Comparison of ENCODE assay signal across 17 cellular contexts in genomic region chr11:75891947-75892739, GRCh38.
DNase-seq lines count a peak whose midpoint lies in the region; ATAC-seq and TF ChIP-seq lines count a peak whose summit lies in the region.
"Had no signal": no experiment of that assay in that cellular context is flagged by ENCODE, and none has a peak within 500 bp of the region (broad histone marks: within the 10 kb centered on the region; RNA-seq: fewer than 3 reads in every experiment).

No MANE protein-coding gene starts in this region.

- no peaks in the 10 kb centered on the region for H3K27me3 ChIP-seq in subcutaneous abdominal adipose tissue (ENCODE audit: control insufficient read depth in 5 of 5, insufficient read depth in 4 of 5, low read length in 5 of 5)
- H3K27me3 ChIP-seq: ovary had no signal

- no peaks in the 10 kb centered on the region for H3K9me3 Mint-ChIP-seq in activated naive CD8-positive, alpha-beta T cell treated with anti-CD3 and anti-CD28 coated beads, Interleukin-2, amount 50 U/mL, for 24 hours
- H3K9me3 Mint-ChIP-seq in activated naive CD8-positive, alpha-beta T cell treated with anti-CD3 and anti-CD28 coated beads for 36 hours = no peaks in the 10 kb centered on the region
- H3K9me3 Mint-ChIP-seq in IgD-negative memory B cell = no peaks in the 10 kb centered on the region
- no peaks in the 10 kb centered on the region for H3K9me3 Mint-ChIP-seq in activated T-helper 17 cell treated with anti-CD3 and anti-CD28 coated beads, Interleukin-2, amount 50 U/mL, for 72 hours
- H3K9me3 Mint-ChIP-seq in activated CD4-positive, alpha-beta memory T cell treated with anti-CD3 and anti-CD28 coated beads for 36 hours = no peaks in the 10 kb centered on the region
- H3K9me3 Mint-ChIP-seq: activated CD4-positive, alpha-beta memory T cell treated with anti-CD3 and anti-CD28 coated beads, Interleukin-2, amount 10 ng/mL, durations not matched to agents 7 days and 5 days; activated naive CD8-positive, alpha-beta T cell treated with anti-CD3 and anti-CD28 coated beads, Interleukin-2, amount 10 ng/mL, durations not matched to agents 7 days and 5 days had no signal

- H3K36me3 Mint-ChIP-seq in activated naive CD8-positive, alpha-beta T cell treated with anti-CD3 and anti-CD28 coated beads, Interleukin-2, amount 50 U/mL, for 24 hours (ENCODE audit: low read depth) = peaks cover 27% of the 10 kb centered on the region
- peaks cover 27% of the 10 kb centered on the region for H3K36me3 Mint-ChIP-seq in activated naive CD8-positive, alpha-beta T cell treated with anti-CD3 and anti-CD28 coated beads for 36 hours
- peaks cover 6% of the 10 kb centered on the region for H3K36me3 Mint-ChIP-seq in IgD-negative memory B cell
- H3K36me3 Mint-ChIP-seq in activated T-helper 17 cell treated with anti-CD3 and anti-CD28 coated beads, Interleukin-2, amount 50 U/mL, for 72 hours (ENCODE audit: low read depth) = peaks cover 38% of the 10 kb centered on the region
- peaks cover 6% of the 10 kb centered on the region for H3K36me3 Mint-ChIP-seq in activated CD4-positive, alpha-beta memory T cell treated with anti-CD3 and anti-CD28 coated beads for 36 hours

- no peak overlapping the region for H3K4me3 ChIP-seq in subcutaneous abdominal adipose tissue (ENCODE audit: low read depth in 1 of 5, low read length in 5 of 5)
- H3K4me3 ChIP-seq: ovary had no signal

- peak overlapping the region; percentile 57 for H3K27ac Mint-ChIP-seq in activated naive CD8-positive, alpha-beta T cell treated with anti-CD3 and anti-CD28 coated beads, Interleukin-2, amount 50 U/mL, for 24 hours
- no peak overlapping the region for H3K27ac Mint-ChIP-seq in activated naive CD8-positive, alpha-beta T cell treated with anti-CD3 and anti-CD28 coated beads for 36 hours
- peak overlapping the region; percentile 66 to 88 (median 73) for H3K27ac Mint-ChIP-seq in IgD-negative memory B cell
- no peak overlapping the region for H3K27ac Mint-ChIP-seq in activated T-helper 17 cell treated with anti-CD3 and anti-CD28 coated beads, Interleukin-2, amount 50 U/mL, for 72 hours
- no peak overlapping the region for H3K27ac Mint-ChIP-seq in activated CD4-positive, alpha-beta memory T cell treated with anti-CD3 and anti-CD28 coated beads for 36 hours
- H3K27ac Mint-ChIP-seq: activated CD4-positive, alpha-beta memory T cell treated with anti-CD3 and anti-CD28 coated beads, Interleukin-2, amount 10 ng/mL, durations not matched to agents 7 days and 5 days; activated naive CD8-positive, alpha-beta T cell treated with anti-CD3 and anti-CD28 coated beads, Interleukin-2, amount 10 ng/mL, durations not matched to agents 7 days and 5 days had no signal

- ATAC-seq in activated naive CD8-positive, alpha-beta T cell treated with anti-CD3 and anti-CD28 coated beads, Interleukin-2, amount 50 U/mL, for 24 hours = no peak
- no peak for ATAC-seq in activated T-helper 17 cell treated with anti-CD3 and anti-CD28 coated beads, Interleukin-2, amount 50 U/mL, for 72 hours (replicated peaks)

- CTCF ChIA-PET in activated CD4-positive, alpha-beta memory T cell treated with anti-CD3 and anti-CD28 coated beads for 36 hours (lab: Charles Lee) = interaction anchor here (0.6 to 2.5 kb wide), 6 partner anchors 15 to 316 kb away, joined by 3 to 18 read pairs (median 5); no protein-coding TSS in a partner anchor
- CTCF ChIA-PET in HEK293T (lab: Yijun Ruan, JAX) = interaction anchor here (1.4 kb wide), 1 partner anchor 260 kb away, joined by 3 read pairs; no protein-coding TSS in a partner anchor

- H3K4me3 Mint-ChIP-seq in activated naive CD8-positive, alpha-beta T cell treated with anti-CD3 and anti-CD28 coated beads, Interleukin-2, amount 50 U/mL, for 24 hours = peak overlapping the region; percentile 5
- no peak overlapping the region for H3K4me3 Mint-ChIP-seq in activated naive CD8-positive, alpha-beta T cell treated with anti-CD3 and anti-CD28 coated beads for 36 hours
- H3K4me3 Mint-ChIP-seq in IgD-negative memory B cell = peak overlapping the region; percentile 18 to 89 (median 72)
- H3K4me3 Mint-ChIP-seq in activated T-helper 17 cell treated with anti-CD3 and anti-CD28 coated beads, Interleukin-2, amount 50 U/mL, for 72 hours = peak overlapping the region; percentile 13
- H3K4me3 Mint-ChIP-seq in activated CD4-positive, alpha-beta memory T cell treated with anti-CD3 and anti-CD28 coated beads for 36 hours = no peak overlapping the region
- H3K4me3 Mint-ChIP-seq: activated CD4-positive, alpha-beta memory T cell treated with anti-CD3 and anti-CD28 coated beads, Interleukin-2, amount 10 ng/mL, durations not matched to agents 7 days and 5 days; activated naive CD8-positive, alpha-beta T cell treated with anti-CD3 and anti-CD28 coated beads, Interleukin-2, amount 10 ng/mL, durations not matched to agents 7 days and 5 days had no signal

- peaks cover 7 to 17% (median 15%) of the 10 kb centered on the region in 5 donors for H3K36me3 ChIP-seq in subcutaneous abdominal adipose tissue (ENCODE audit: control insufficient read depth in 5 of 5, insufficient read depth in 5 of 5, low read length in 5 of 5)
- H3K36me3 ChIP-seq: ovary had no signal

- H3K4me1 ChIP-seq in subcutaneous abdominal adipose tissue (ENCODE audit: control insufficient read depth in 5 of 5, insufficient read depth in 5 of 5, low read length in 5 of 5) = peaks cover 3 to 26% (median 15%) of the 10 kb centered on the region in 5 donors

- peak overlapping the region; percentile 19 for H3K27ac ChIP-seq in subcutaneous abdominal adipose tissue (ENCODE audit: low read depth, low read length)
- H3K27ac ChIP-seq: ovary had no signal

- POLR2A ChIA-PET in activated CD4-positive, alpha-beta memory T cell treated with anti-CD3 and anti-CD28 coated beads for 36 hours (lab: Charles Lee) = no interaction called here
- POLR2A ChIA-PET in HEK293T (lab: Yijun Ruan, JAX) = no interaction called here

- no peaks in the 10 kb centered on the region for H3K27me3 Mint-ChIP-seq in activated naive CD8-positive, alpha-beta T cell treated with anti-CD3 and anti-CD28 coated beads, Interleukin-2, amount 50 U/mL, for 24 hours
- H3K27me3 Mint-ChIP-seq in activated naive CD8-positive, alpha-beta T cell treated with anti-CD3 and anti-CD28 coated beads for 36 hours = no peaks in the 10 kb centered on the region
- H3K27me3 Mint-ChIP-seq in IgD-negative memory B cell = no peaks in the 10 kb centered on the region
- no peaks in the 10 kb centered on the region for H3K27me3 Mint-ChIP-seq in activated T-helper 17 cell treated with anti-CD3 and anti-CD28 coated beads, Interleukin-2, amount 50 U/mL, for 72 hours
- H3K27me3 Mint-ChIP-seq in activated CD4-positive, alpha-beta memory T cell treated with anti-CD3 and anti-CD28 coated beads for 36 hours = no peaks in the 10 kb centered on the region
- H3K27me3 Mint-ChIP-seq: activated CD4-positive, alpha-beta memory T cell treated with anti-CD3 and anti-CD28 coated beads, Interleukin-2, amount 10 ng/mL, durations not matched to agents 7 days and 5 days; activated naive CD8-positive, alpha-beta T cell treated with anti-CD3 and anti-CD28 coated beads, Interleukin-2, amount 10 ng/mL, durations not matched to agents 7 days and 5 days had no signal

- no peak for DNase-seq in activated naive CD8-positive, alpha-beta T cell treated with anti-CD3 and anti-CD28 coated beads, Interleukin-2, amount 50 U/mL, for 24 hours
- DNase-seq in activated naive CD8-positive, alpha-beta T cell treated with anti-CD3 and anti-CD28 coated beads for 36 hours = no peak
- no peak for DNase-seq in NCI-H2196 (lab: John Stamatoyannopoulos, UW; ENCODE audit: unreplicated experiment)
- DNase-seq in activated CD4-positive, alpha-beta memory T cell treated with anti-CD3 and anti-CD28 coated beads for 36 hours = no peak
- DNase-seq in HEK293T (ENCODE audit: extremely low spot score) = no peak
- DNase-seq: ACHN; activated CD4-positive, alpha-beta memory T cell treated with anti-CD3 and anti-CD28 coated beads, Interleukin-2, amount 10 ng/mL, durations not matched to agents 7 days and 5 days; activated naive CD8-positive, alpha-beta T cell treated with anti-CD3 and anti-CD28 coated beads, Interleukin-2, amount 10 ng/mL, durations not matched to agents 7 days and 5 days; foreskin melanocyte; left cardiac atrium; NCI-H1092; NCI-H526; ovary; T-helper 1 cell had no signal

- H3K9ac ChIP-seq in subcutaneous abdominal adipose tissue (ENCODE audit: low read length in 5 of 5) = peak overlapping the region in 1 of 5 donors; percentile 20

- H3K9me3 ChIP-seq in subcutaneous abdominal adipose tissue (ENCODE audit: control insufficient read depth in 5 of 5, low read length in 5 of 5) = no peaks in the 10 kb centered on the region
- H3K9me3 ChIP-seq: ovary had no signal

- intact Hi-C loops in activated CD4-positive, alpha-beta memory T cell treated with anti-CD3 and anti-CD28 coated beads for 36 hours (cut with micrococcal nuclease) = no loop called here

- peaks cover 61% of the 10 kb centered on the region for H3K4me1 Mint-ChIP-seq in activated naive CD8-positive, alpha-beta T cell treated with anti-CD3 and anti-CD28 coated beads, Interleukin-2, amount 50 U/mL, for 24 hours
- H3K4me1 Mint-ChIP-seq in activated naive CD8-positive, alpha-beta T cell treated with anti-CD3 and anti-CD28 coated beads for 36 hours = peaks cover 37% of the 10 kb centered on the region
- H3K4me1 Mint-ChIP-seq in IgD-negative memory B cell = peaks cover 41 to 53% (median 51%) of the 10 kb centered on the region in 3 donors
- no peaks in the 10 kb centered on the region for H3K4me1 Mint-ChIP-seq in activated T-helper 17 cell treated with anti-CD3 and anti-CD28 coated beads, Interleukin-2, amount 50 U/mL, for 72 hours
- peaks cover 19% of the 10 kb centered on the region for H3K4me1 Mint-ChIP-seq in activated CD4-positive, alpha-beta memory T cell treated with anti-CD3 and anti-CD28 coated beads for 36 hours (ENCODE audit: low read depth)

TF ChIP-seq in HEK293T, 16 proteins besides CTCF, POLR2A, EP300 and RAD21:
- TF ChIP-seq HDGF (IDR thresholded peaks at IDR 0.05; ENCODE audit: borderline replicate concordance) (no peak), ZNF384 (IDR thresholded peaks at IDR 0.05) (no peak), BHLHE40 (IDR thresholded peaks at IDR 0.05; ENCODE audit: borderline replicate concordance) (no peak), CTBP1 (IDR thresholded peaks at IDR 0.05; ENCODE audit: borderline replicate concordance) (no peak), LEF1 (IDR thresholded peaks at IDR 0.05; ENCODE audit: borderline replicate concordance) (no peak), SUZ12 (IDR thresholded peaks at IDR 0.05) (no peak), FOXK2 (IDR thresholded peaks at IDR 0.05) (no peak), FOXA1 (IDR thresholded peaks at IDR 0.05) (no peak), TARDBP (IDR thresholded peaks at IDR 0.05) (no peak), ARNT (IDR thresholded peaks at IDR 0.05) (no peak), SP1 (IDR thresholded peaks at IDR 0.05) (no peak)

Comparison
In these comparisons a context has a peak if more than half of its experiments do, and no peak if none do; other contexts are left out.
1. H3K27ac Mint-ChIP-seq: peak in activated naive CD8-positive, alpha-beta T cell treated with anti-CD3 and anti-CD28 coated beads, Interleukin-2, amount 50 U/mL, for 24 hours (single experiment) and IgD-negative memory B cell (3 of 3); none in activated naive CD8-positive, alpha-beta T cell treated with anti-CD3 and anti-CD28 coated beads for 36 hours (single experiment), activated T-helper 17 cell treated with anti-CD3 and anti-CD28 coated beads, Interleukin-2, amount 50 U/mL, for 72 hours (single experiment) and activated CD4-positive, alpha-beta memory T cell treated with anti-CD3 and anti-CD28 coated beads for 36 hours (single experiment).
2. H3K4me3 Mint-ChIP-seq: peak in activated naive CD8-positive, alpha-beta T cell treated with anti-CD3 and anti-CD28 coated beads, Interleukin-2, amount 50 U/mL, for 24 hours (single experiment), IgD-negative memory B cell (4 of 4) and activated T-helper 17 cell treated with anti-CD3 and anti-CD28 coated beads, Interleukin-2, amount 50 U/mL, for 72 hours (single experiment); none in activated naive CD8-positive, alpha-beta T cell treated with anti-CD3 and anti-CD28 coated beads for 36 hours (single experiment) and activated CD4-positive, alpha-beta memory T cell treated with anti-CD3 and anti-CD28 coated beads for 36 hours (single experiment).